In the genomic region with DNA sequence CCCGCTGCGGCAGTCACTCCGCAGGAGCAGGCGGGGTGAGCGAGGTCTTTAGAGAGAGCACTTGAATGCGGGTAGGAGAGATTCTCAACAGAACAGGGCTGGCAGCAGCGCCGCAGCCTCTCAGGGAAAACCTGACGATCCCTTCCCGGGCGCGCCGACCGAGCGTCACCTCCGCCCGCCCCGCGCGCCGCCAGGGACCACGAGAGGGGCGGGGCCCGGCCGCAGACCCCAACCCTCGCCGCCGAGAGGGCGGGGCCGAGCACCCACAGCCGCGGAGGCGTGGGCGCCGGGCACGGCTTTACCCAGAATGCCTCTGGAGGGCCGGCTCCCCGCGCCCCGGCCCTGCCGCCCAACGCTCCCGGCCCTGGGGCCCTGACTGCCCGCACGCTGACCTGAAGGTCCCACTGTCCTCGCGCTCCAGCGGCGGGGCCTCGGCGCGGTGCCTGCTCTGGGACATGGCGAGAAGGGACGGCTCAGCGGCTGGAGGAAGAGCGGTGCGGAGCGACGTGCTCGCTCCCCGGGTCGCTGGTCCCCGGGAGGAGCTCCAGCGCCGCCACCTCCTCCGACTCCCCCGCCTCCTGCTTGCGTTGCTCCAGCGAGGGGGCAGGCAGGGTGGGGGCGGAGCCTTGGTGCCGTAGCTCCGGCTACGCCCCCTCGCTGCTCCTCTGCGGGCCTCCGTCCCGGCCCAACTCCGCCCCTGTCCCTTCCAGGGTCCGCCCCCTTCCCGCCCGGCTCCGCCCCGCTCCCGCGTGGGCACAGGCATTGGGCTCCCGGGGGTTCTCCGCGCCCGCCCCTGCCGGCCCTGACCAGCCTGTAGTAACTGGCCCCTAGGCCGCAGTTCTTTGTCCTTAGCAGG, we compare ENCODE assay signal across 7 cellular contexts. TPM values are rescaled to one million over a fixed set of nuclear protein-coding genes. Genes with fewer than 3 reads are reported as not detected.
DNase-seq lines count a peak whose midpoint lies in the region; ATAC-seq and TF ChIP-seq lines count a peak whose summit lies in the region.

A gene with protein sequence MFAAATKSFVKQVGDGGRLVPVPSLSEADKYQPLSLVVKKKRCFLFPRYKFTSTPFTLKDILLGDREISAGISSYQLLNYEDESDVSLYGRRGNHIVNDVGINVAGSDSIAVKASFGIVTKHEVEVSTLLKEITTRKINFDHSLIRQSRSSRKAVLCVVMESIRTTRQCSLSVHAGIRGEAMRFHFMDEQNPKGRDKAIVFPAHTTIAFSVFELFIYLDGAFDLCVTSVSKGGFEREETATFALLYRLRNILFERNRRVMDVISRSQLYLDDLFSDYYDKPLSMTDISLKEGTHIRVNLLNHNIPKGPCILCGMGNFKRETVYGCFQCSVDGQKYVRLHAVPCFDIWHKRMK (plus strand): TSS at position 805 of the 856 bp plus-strand sequence. CDS start 2,032 bp downstream, outside the sequence.
A gene (minus strand): TSS at position 602 of the 856 bp plus-strand sequence. CDS start 145 bp downstream, at position 457.

- H3K27me3 ChIP-seq in hepatocyte = no peaks in the 10 kb centered on the region

- peaks cover 36% of the 10 kb centered on the region for H3K79me2 ChIP-seq in hepatocyte

- peak within 1 kb of the TSS; percentile 92 for H3K4me2 ChIP-seq in hepatocyte

- H3K4me3 ChIP-seq in hepatocyte = peak within 1 kb of the TSS; percentile 66

- H4K20me1 ChIP-seq in hepatocyte (ENCODE audit: insufficient read depth, poor library complexity, severe bottlenecking) = peaks cover 21% of the 10 kb centered on the region

- peak; percentile 84 for DNase-seq in NCI-H2029 treated with DMSO at 0.1 percent for 48 hours (lab: John Stamatoyannopoulos, UW)
- peak; percentile 94 for DNase-seq in T1000 (lab: John Stamatoyannopoulos, UW)
- DNase-seq in astrocyte of the hippocampus (ENCODE audit: low read depth, low spot score) = peak; percentile 100
- DNase-seq in hepatocyte (ENCODE audit: low spot score) = peak; percentile 100
- DNase-seq in retina = peak; percentile 99

- peaks cover 16% of the 10 kb centered on the region for H3K4me1 ChIP-seq in hepatocyte (ENCODE audit: insufficient read depth)

- TF ChIP-seq CTCF in hepatocyte (IDR thresholded peaks at IDR 0.05; ENCODE audit: poor library complexity) = no peak

- WGBS in hepatocyte (ENCODE audit: low lambda C conversion rate, missing lambda C conversion rate) = 2% methylated on average over 46 of the region's 91 CpGs

- H3K27ac ChIP-seq in hepatocyte = peak within 1 kb of the TSS; percentile 99

- no peaks in the 10 kb centered on the region for H3K9me2 ChIP-seq in hepatocyte (replicated peaks; ENCODE audit: insufficient read depth)

- no peaks in the 10 kb centered on the region for H3K36me3 ChIP-seq in hepatocyte (replicated peaks; ENCODE audit: insufficient read depth, low read depth)

- H2AFZ ChIP-seq in hepatocyte = peak within 1 kb of the TSS; percentile 99

- ATAC-seq in GM18511 (IDR thresholded peaks at IDR 0.05; ENCODE audit: unreplicated experiment) (peak; percentile 81), HG03025 (IDR thresholded peaks at IDR 0.05; ENCODE audit: low FRiP score, unreplicated experiment) (peak; percentile 80)

- H3K9me3 ChIP-seq in hepatocyte (ENCODE audit: low read depth) = no peaks in the 10 kb centered on the region

RNA-seq across cellular contexts. Expression of the first gene that starts in this region (rescaled TPM):
- 3.8 and 3.9 TPM in 2 replicates for total RNA-seq in hepatocyte
- polyA plus RNA-seq in hepatocyte = 3.2 and 4.6 TPM in 2 replicates

RNA-seq across cellular contexts. Expression of the second gene that starts in this region (rescaled TPM):
- total RNA-seq in hepatocyte = 51.7 and 53.0 TPM in 2 replicates
- polyA plus RNA-seq in hepatocyte = 33.4 and 39.8 TPM in 2 replicates

Comparison
In these comparisons a context has a peak if more than half of its experiments do, and no peak if none do; other contexts are left out.
1. Peak in every context shown above with its lines: DNase-seq, ATAC-seq, H3K4me3 ChIP-seq and H3K27ac ChIP-seq.